8 cellular contexts compared by ENCODE assay signal in the genomic region with DNA sequence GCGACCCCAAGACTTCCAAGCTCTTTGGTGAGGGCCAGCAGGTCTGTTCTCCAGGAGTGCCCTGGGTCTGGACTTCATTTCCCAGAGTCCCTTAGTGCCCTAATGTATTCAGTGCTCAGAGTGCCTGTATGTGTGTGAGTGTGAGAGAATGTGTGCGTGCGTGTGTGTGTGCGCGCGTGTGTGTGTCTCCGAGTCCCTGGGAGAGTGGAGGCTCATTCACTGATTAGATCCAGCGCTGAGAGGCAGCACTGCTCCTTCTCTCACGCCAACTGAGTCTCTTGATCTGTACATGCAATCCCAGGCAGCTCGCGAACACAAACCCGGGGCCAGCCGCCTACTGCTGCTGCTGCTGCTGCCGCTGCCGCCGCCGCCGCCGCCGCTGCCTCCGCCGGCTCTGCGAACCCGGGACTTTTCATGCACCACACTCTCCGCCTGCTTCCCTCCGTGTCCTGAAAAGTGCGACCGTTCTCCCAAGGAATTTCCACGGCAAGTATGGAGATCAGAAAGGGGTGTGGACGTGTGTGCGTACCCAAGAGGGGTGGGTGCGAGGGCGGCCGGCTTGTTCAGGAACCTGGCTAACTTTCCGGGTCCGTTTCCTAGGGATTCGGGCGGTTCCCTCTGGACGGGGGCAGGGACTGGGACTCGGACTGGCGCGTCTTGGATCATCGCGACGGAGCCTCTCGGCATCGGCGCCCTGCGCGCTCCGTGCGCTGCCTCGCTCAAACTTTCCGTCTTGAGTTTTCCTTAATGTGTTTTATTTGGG. TPM values are rescaled to one million over a fixed set of nuclear protein-coding genes. Genes with fewer than 3 reads are reported as not detected.
DNase-seq lines count a peak whose midpoint lies in the region; FAIRE-seq and TF ChIP-seq lines count a peak whose summit lies in the region.

TSS of gene RNF220 (plus strand) at position 215 of the 763 bp plus-strand sequence.

- H3K9ac ChIP-seq in duodenal mucosa (ENCODE audit: low read depth in 1 of 2, low read length in 2 of 2) (no peak within 1 kb of the TSS), liver (ENCODE audit: low read depth in 1 of 2, low read length in 2 of 2) (no peak within 1 kb of the TSS)

- WGBS in liver, result 4% methylated on average over 54 of the region's 54 CpGs

- no peak for FAIRE-seq in GM19239 (lab: Jason Lieb, UNC)

- H3K27ac ChIP-seq in duodenal mucosa (ENCODE audit: low read depth, low read length) (no peak within 1 kb of the TSS), liver (ENCODE audit: low read depth in 1 of 2, low read length in 2 of 2) (no peak within 1 kb of the TSS)

- H3K9me3 ChIP-seq in duodenal mucosa (ENCODE audit: control insufficient read depth in 1 of 2, low read length in 2 of 2) (no peaks in the 10 kb centered on the region), liver (ENCODE audit: control insufficient read depth in 4 of 4, low read length in 3 of 4) (peaks cover 0 to 12% (median 0%) of the 10 kb centered on the region in 4 donors)

- H3K36me3 ChIP-seq in duodenal mucosa (ENCODE audit: control insufficient read depth in 1 of 2, insufficient read depth in 2 of 2, low read length in 2 of 2) (no peaks in the 10 kb centered on the region), liver (ENCODE audit: control insufficient read depth in 4 of 4, insufficient read depth in 3 of 4, low read depth in 1 of 4, low read length in 3 of 4) (no peaks in the 10 kb centered on the region)

- DNase-seq in GM03348 (ENCODE audit: low spot score) (peak; percentile 72), NCI-H1694 treated with DMSO at 0.1 percent for 48 hours (lab: John Stamatoyannopoulos, UW) (peak; percentile 77), GM19239 (ENCODE audit: insufficient read length, low spot score) (no peak), cortex of kidney (lab: John Stamatoyannopoulos, UW) (no peak)
- DNase-seq in stimulated activated CD4-positive, alpha-beta T cell treated with anti-CD3 and anti-CD28 coated beads, Interleukin-4, amount 100 ng/mL, for 1 hour, result peak; percentile 45

- peaks cover 73 to 78% of the 10 kb centered on the region in 2 donors for H3K27me3 ChIP-seq in duodenal mucosa (ENCODE audit: control insufficient read depth in 1 of 2, insufficient read depth in 2 of 2, low read length in 2 of 2)
- H3K27me3 ChIP-seq in liver (ENCODE audit: control insufficient read depth in 4 of 4, insufficient read depth in 4 of 4, low read length in 3 of 4), result peaks cover 4 to 30% (median 15%) of the 10 kb centered on the region in 4 donors

- peak within 1 kb of the TSS; percentile 20 for H3K4me3 ChIP-seq in WI38 (ENCODE audit: low read depth, low read length)
- peak within 1 kb of the TSS; percentile 66 to 74 for H3K4me3 ChIP-seq in duodenal mucosa (ENCODE audit: low read depth in 1 of 2, low read length in 2 of 2)
- H3K4me3 ChIP-seq in liver (ENCODE audit: low read depth in 1 of 3, low read length in 3 of 3), result peak within 1 kb of the TSS in 1 of 3 donors; percentile 31

- H3K4me1 ChIP-seq in duodenal mucosa (ENCODE audit: control insufficient read depth in 1 of 2, insufficient read depth in 2 of 2, low read length in 2 of 2) (peaks cover 11 to 26% of the 10 kb centered on the region in 2 donors), liver (ENCODE audit: control insufficient read depth in 4 of 4, insufficient read depth in 4 of 4, low read length in 3 of 4) (peaks cover 12 to 41% (median 22%) of the 10 kb centered on the region in 4 donors)

- TF ChIP-seq CTCF in WI38 (IDR thresholded peaks at IDR 0.05; ENCODE audit: low read depth, low read length) (no peak), liver (IDR thresholded peaks at IDR 0.05; ENCODE audit: low read depth, low read length, missing input control) (no peak)

- peak in 1 of 2 donors; percentile 10 for TF ChIP-seq RAD21 in liver (IDR thresholded peaks at IDR 0.05)

TF ChIP-seq in liver, 16 proteins besides CTCF, POLR2A, EP300 and RAD21:
- TF ChIP-seq JUND (IDR thresholded peaks at IDR 0.05), result no peak
- no peak for TF ChIP-seq TAF1 (conservative IDR thresholded peaks at IDR 0.05)
- no peak for TF ChIP-seq NR2F2 (IDR thresholded peaks at IDR 0.05)
- no peak for TF ChIP-seq YY1 (IDR thresholded peaks at IDR 0.05)
- TF ChIP-seq, protein P1, sequence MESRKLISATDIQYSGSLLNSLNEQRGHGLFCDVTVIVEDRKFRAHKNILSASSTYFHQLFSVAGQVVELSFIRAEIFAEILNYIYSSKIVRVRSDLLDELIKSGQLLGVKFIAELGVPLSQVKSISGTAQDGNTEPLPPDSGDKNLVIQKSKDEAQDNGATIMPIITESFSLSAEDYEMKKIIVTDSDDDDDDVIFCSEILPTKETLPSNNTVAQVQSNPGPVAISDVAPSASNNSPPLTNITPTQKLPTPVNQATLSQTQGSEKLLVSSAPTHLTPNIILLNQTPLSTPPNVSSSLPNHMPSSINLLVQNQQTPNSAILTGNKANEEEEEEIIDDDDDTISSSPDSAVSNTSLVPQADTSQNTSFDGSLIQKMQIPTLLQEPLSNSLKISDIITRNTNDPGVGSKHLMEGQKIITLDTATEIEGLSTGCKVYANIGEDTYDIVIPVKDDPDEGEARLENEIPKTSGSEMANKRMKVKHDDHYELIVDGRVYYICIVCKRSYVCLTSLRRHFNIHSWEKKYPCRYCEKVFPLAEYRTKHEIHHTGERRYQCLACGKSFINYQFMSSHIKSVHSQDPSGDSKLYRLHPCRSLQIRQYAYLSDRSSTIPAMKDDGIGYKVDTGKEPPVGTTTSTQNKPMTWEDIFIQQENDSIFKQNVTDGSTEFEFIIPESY (IDR thresholded peaks at IDR 0.05), result no peak
- TF ChIP-seq, protein P2, sequence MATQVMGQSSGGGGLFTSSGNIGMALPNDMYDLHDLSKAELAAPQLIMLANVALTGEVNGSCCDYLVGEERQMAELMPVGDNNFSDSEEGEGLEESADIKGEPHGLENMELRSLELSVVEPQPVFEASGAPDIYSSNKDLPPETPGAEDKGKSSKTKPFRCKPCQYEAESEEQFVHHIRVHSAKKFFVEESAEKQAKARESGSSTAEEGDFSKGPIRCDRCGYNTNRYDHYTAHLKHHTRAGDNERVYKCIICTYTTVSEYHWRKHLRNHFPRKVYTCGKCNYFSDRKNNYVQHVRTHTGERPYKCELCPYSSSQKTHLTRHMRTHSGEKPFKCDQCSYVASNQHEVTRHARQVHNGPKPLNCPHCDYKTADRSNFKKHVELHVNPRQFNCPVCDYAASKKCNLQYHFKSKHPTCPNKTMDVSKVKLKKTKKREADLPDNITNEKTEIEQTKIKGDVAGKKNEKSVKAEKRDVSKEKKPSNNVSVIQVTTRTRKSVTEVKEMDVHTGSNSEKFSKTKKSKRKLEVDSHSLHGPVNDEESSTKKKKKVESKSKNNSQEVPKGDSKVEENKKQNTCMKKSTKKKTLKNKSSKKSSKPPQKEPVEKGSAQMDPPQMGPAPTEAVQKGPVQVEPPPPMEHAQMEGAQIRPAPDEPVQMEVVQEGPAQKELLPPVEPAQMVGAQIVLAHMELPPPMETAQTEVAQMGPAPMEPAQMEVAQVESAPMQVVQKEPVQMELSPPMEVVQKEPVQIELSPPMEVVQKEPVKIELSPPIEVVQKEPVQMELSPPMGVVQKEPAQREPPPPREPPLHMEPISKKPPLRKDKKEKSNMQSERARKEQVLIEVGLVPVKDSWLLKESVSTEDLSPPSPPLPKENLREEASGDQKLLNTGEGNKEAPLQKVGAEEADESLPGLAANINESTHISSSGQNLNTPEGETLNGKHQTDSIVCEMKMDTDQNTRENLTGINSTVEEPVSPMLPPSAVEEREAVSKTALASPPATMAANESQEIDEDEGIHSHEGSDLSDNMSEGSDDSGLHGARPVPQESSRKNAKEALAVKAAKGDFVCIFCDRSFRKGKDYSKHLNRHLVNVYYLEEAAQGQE (IDR thresholded peaks at IDR 0.05), result no peak
- TF ChIP-seq FOXA1 (IDR thresholded peaks at IDR 0.05), result no peak
- no peak for TF ChIP-seq FOXA2 (IDR thresholded peaks at IDR 0.05)
- TF ChIP-seq EGR1 (IDR thresholded peaks at IDR 0.05; ENCODE audit: low read depth in 2 of 2), result no peak
- no peak for TF ChIP-seq HNF4G (IDR thresholded peaks at IDR 0.05)
TF ChIP-seq in liver: peak in this region for 0.

RNA-seq across cellular contexts. Expression of gene RNF220, which starts in this region (rescaled TPM):
- 10 to 100 TPM; 25.5 to 35.8 TPM for total RNA-seq in liver
- 10 to 100 TPM; 18.2 to 26.6 TPM for polyA plus RNA-seq in liver

Comparison
In these comparisons a context has a peak if more than half of its experiments do, and no peak if none do; other contexts are left out.
1. DNase-seq: peak in GM03348 (single experiment), NCI-H1694 treated with DMSO at 0.1 percent for 48 hours (single experiment) and stimulated activated CD4-positive, alpha-beta T cell treated with anti-CD3 and anti-CD28 coated beads, Interleukin-4, amount 100 ng/mL, for 1 hour (single experiment); none in GM19239 (single experiment) and cortex of kidney (single experiment).